Comparison of ENCODE assay signal across 25 cellular contexts in genomic region chr4:152480356-152480755, GRCh38. TPM values are rescaled to one million over a fixed set of nuclear protein-coding genes. Genes with fewer than 3 reads are reported as not detected.
A peak's percentile ranks its signal among the peaks of the same experiment; 100 is the strongest.
DNase-seq lines count a peak whose midpoint lies in the region; ATAC-seq, FAIRE-seq and TF ChIP-seq lines count a peak whose summit lies in the region.
"Had no signal": no experiment of that assay in that cellular context is flagged by ENCODE, and none has a peak within 500 bp of the region (broad histone marks: within the 10 kb centered on the region; RNA-seq: fewer than 3 reads in every experiment).

No MANE protein-coding gene starts in this region.

- no peaks in the 10 kb centered on the region for H3K9me3 ChIP-seq in HepG2 (ENCODE audit: low read length)
- H3K9me3 ChIP-seq: SJCRH30 had no signal

- peaks cover 28% of the 10 kb centered on the region for H3K4me1 Mint-ChIP-seq in chondrocyte (ENCODE audit: low read depth)
- H3K4me1 Mint-ChIP-seq in osteocyte (ENCODE audit: unreplicated experiment), result peaks cover 18% of the 10 kb centered on the region

- TF ChIP-seq CTCF in chondrocyte (IDR thresholded peaks at IDR 0.05) (no peak), HepG2 (CRISPR knock-in tag; IDR thresholded peaks at IDR 0.05) (no peak), osteocyte (IDR thresholded peaks at IDR 0.05) (no peak)

- FAIRE-seq in GM12892 (lab: Jason Lieb, UNC) (peak; percentile 54), HepG2 (lab: Jason Lieb, UNC) (no peak)
- FAIRE-seq: D721Med had no signal

- CTCF ChIA-PET in HepG2 (lab: Yijun Ruan, JAX; ENCODE audit: low intra/inter-chr PET ratio, low total read pairs), result no interaction called here

- no TSS peak for BruUV-seq in HepG2 (replicated peaks; lab: Mats Ljungman, UMichigan)

- TF ChIP-seq RAD21 in HepG2 (CRISPR knock-in tag; IDR thresholded peaks at IDR 0.05), result no peak

- H4K20me1 ChIP-seq in HepG2 (ENCODE audit: insufficient read depth, low read length), result no peaks in the 10 kb centered on the region

- peaks cover 6% of the 10 kb centered on the region for H3K9me3 Mint-ChIP-seq in chondrocyte (ENCODE audit: low read depth)
- no peaks in the 10 kb centered on the region for H3K9me3 Mint-ChIP-seq in osteocyte (ENCODE audit: unreplicated experiment)

- DNase-seq in GM12892 (ENCODE audit: insufficient read length), result no peak
- DNase-seq in chondrocyte (ENCODE audit: low spot score), result no peak
- DNase-seq in HepG2 (ENCODE audit: low spot score), result no peak
- DNase-seq in RKO (ENCODE audit: low spot score), result no peak
- no peak for DNase-seq in Kasumi-1 (lab: John Stamatoyannopoulos, UW)
- DNase-seq in osteocyte (ENCODE audit: extremely low spot score, unreplicated experiment), result no peak
- DNase-seq: CD4-positive, CD25-positive, alpha-beta regulatory T cell; DMS53; GM23248; H7; IMR-90; KG1; MM.1S; NCI-H2029; NCI-H446 treated with DMSO at 0.1 percent for 48 hours; NCI-H526; NCI-H82; NK-92 treated with Interleukin-12 subunit alpha and Interleukin-12 subunit beta, amount 100 ng/mL, for 24 hours; PC-3; SJCRH30 had no signal

- H3K27ac Mint-ChIP-seq in chondrocyte (ENCODE audit: unreplicated experiment) (peak overlapping the region; percentile 41), osteocyte (ENCODE audit: unreplicated experiment) (no peak overlapping the region)
- H3K27ac Mint-ChIP-seq: B cell had no signal

- POLR2A ChIA-PET in HepG2 (lab: Yijun Ruan, JAX), result no interaction called here

- H3K4me3 ChIP-seq in HepG2 (replicated peaks in 1 of 3; ENCODE audit: insufficient read depth in 1 of 3, low read depth in 2 of 3, low read length in 3 of 3), result no peak overlapping the region
- H3K4me3 ChIP-seq: GM23248, SJCRH30 had no signal

- TF ChIP-seq POLR2A in GM12892 (IDR thresholded peaks at IDR 0.05; ENCODE audit: low read depth, low read length) (no peak), HepG2 (IDR thresholded peaks at IDR 0.05; ENCODE audit: insufficient read depth in 1 of 2, low read depth in 2 of 2, low read length in 2 of 2) (no peak)

- H3K27me3 Mint-ChIP-seq in chondrocyte (ENCODE audit: low read depth) (no peaks in the 10 kb centered on the region), osteocyte (ENCODE audit: unreplicated experiment) (no peaks in the 10 kb centered on the region)
- H3K27me3 Mint-ChIP-seq: B cell; CD4-positive, CD25-positive, alpha-beta regulatory T cell had no signal

- no peaks in the 10 kb centered on the region for H3K27me3 ChIP-seq in HepG2 (ENCODE audit: control insufficient read depth in 1 of 2, insufficient read depth in 2 of 2, low read length in 2 of 2)
- H3K27me3 ChIP-seq: SJCRH30 had no signal

- H3K79me2 ChIP-seq in HepG2 (ENCODE audit: insufficient read depth, low read length), result peaks cover 65% of the 10 kb centered on the region

- in situ Hi-C loops in HepG2 (cut with HindIII; ENCODE audit: extremely low pct_ligation_motif_present, low pct_unique_long_range_greater_than_20kb), result no loop called here

- H3K9ac ChIP-seq in HepG2 (ENCODE audit: insufficient read depth, low read depth, low read length), result no peak overlapping the region
- H3K9ac ChIP-seq: GM23248 had no signal

- H2AFZ ChIP-seq in HepG2 (ENCODE audit: low read length), result no peak overlapping the region
- H2AFZ ChIP-seq: GM23248 had no signal

- peaks cover 75% of the 10 kb centered on the region for H3K4me1 ChIP-seq in HepG2 (ENCODE audit: insufficient read depth, low read length)
- H3K4me1 ChIP-seq: SJCRH30 had no signal

- no peak for TF ChIP-seq EP300 in HepG2 (IDR thresholded peaks at IDR 0.05; ENCODE audit: low read depth in 2 of 2, low read length in 2 of 2)
- no peak for TF ChIP-seq EP300 in HepG2 (CRISPR knock-in tag; IDR thresholded peaks at IDR 0.05; ENCODE audit: borderline replicate concordance)

- no peak overlapping the region for H3K4me3 Mint-ChIP-seq in chondrocyte (ENCODE audit: unreplicated experiment)
- H3K4me3 Mint-ChIP-seq in osteocyte (ENCODE audit: unreplicated experiment), result no peak overlapping the region
- H3K4me3 Mint-ChIP-seq: B cell had no signal

- no peak for ATAC-seq in HepG2
- no peak for ATAC-seq in HG02870 (IDR thresholded peaks at IDR 0.05; ENCODE audit: unreplicated experiment)
- ATAC-seq: PC-3, Right ventricle myocardium inferior, SK-N-SH treated with all-trans-retinoic acid at 6 μM for 48 hours had no signal

- no peaks in the 10 kb centered on the region for H3K36me3 ChIP-seq in HepG2 (replicated peaks in 1 of 2; ENCODE audit: control insufficient read depth in 1 of 2, insufficient read depth in 2 of 2, low read length in 2 of 2)
- H3K36me3 ChIP-seq: SJCRH30 had no signal

- no peaks in the 10 kb centered on the region for H3K36me3 Mint-ChIP-seq in chondrocyte (ENCODE audit: low read depth)
- H3K36me3 Mint-ChIP-seq in osteocyte (ENCODE audit: unreplicated experiment), result peaks cover 2% of the 10 kb centered on the region

- intact Hi-C loops in HepG2 (cut with micrococcal nuclease; ENCODE audit: unreplicated experiment), result loop anchor here (10.0 kb wide), 1 partner anchor 54 kb away; the partner anchor contains the start of gene FBXW7

- peak overlapping the region; percentile 11 for H3K27ac ChIP-seq in HepG2 (ENCODE audit: extremely low read length, insufficient read depth, low read length)
- H3K27ac ChIP-seq: GM23248, SJCRH30 had no signal

- 0 out of 2 replicates have a peak overlapping the region, but pooled peaks have one; percentile 8 for H3K4me2 ChIP-seq in HepG2 (ENCODE audit: low read depth, low read length)

TF ChIP-seq in HepG2, 621 proteins besides CTCF, POLR2A, EP300 and RAD21:
- no peak for TF ChIP-seq HOMEZ (CRISPR knock-in tag; IDR thresholded peaks at IDR 0.05; ENCODE audit: low read depth)
- no peak for TF ChIP-seq ZBTB3 (CRISPR knock-in tag; IDR thresholded peaks at IDR 0.05; ENCODE audit: borderline replicate concordance, low read depth)
- TF ChIP-seq NR3C1 (CRISPR knock-in tag; IDR thresholded peaks at IDR 0.05), result no peak

RNA-seq across cellular contexts. Expression of gene FBXW7, which starts 55.5 kb away (rescaled TPM):
- 61.2 TPM for polyA plus RNA-seq in GM12892 (2012; ENCODE audit: missing spikeins)
- 18.0 to 23.3 TPM (median 21.4 TPM) in 3 replicates for total RNA-seq in chondrocyte
- 21.7 and 40.9 TPM in 2 replicates for total RNA-seq in HepG2 (2016; rRNA removed; fragmentation: Illumina TruSeq; extraction: Trizol)
- total RNA-seq in HepG2 (2016; cell fraction: cytosol; rRNA removed; fragmentation: Illumina TruSeq; extraction: Trizol; ENCODE audit: low read depth), result 390 and 448 TPM in 2 replicates
- 20.3 and 39.8 TPM in 2 replicates for total RNA-seq in HepG2 (2016; cell fraction: insoluble cytoplasmic fraction; rRNA removed; fragmentation: Illumina TruSeq; extraction: Trizol)
- total RNA-seq in HepG2 (2016; cell fraction: membrane; rRNA removed; fragmentation: Illumina TruSeq; extraction: Trizol), result 97.2 and 111 TPM in 2 replicates
- 53.9 and 55.5 TPM in 2 replicates for total RNA-seq in HepG2 (2016; cell fraction: nucleus; rRNA removed; fragmentation: Illumina TruSeq; extraction: Trizol)
- polyA plus RNA-seq in HepG2 (2011; rRNA removed), result 5.0 and 5.9 TPM in 2 replicates
- polyA plus RNA-seq in HepG2 (2011; cell fraction: cytosol; rRNA removed), result 2.2 and 4.6 TPM in 2 replicates
- polyA plus RNA-seq in HepG2 (2011; cell fraction: nucleus; rRNA removed), result 9.7 and 13.6 TPM in 2 replicates
- 11.4 and 16.7 TPM in 2 replicates for polyA plus RNA-seq in HepG2 (2012)
- 0.57 and 0.69 TPM in 2 replicates for polyA plus RNA-seq in HepG2 (2016; cell fraction: cytosol; fragmentation: Illumina TruSeq; extraction: Trizol; ENCODE audit: low read depth)
- polyA plus RNA-seq in HepG2 (2016; cell fraction: insoluble cytoplasmic fraction; fragmentation: Illumina TruSeq; extraction: Trizol; ENCODE audit: low read depth), result 7.5 and 10.8 TPM in 2 replicates
- 1.5 TPM in 2 replicates for polyA plus RNA-seq in HepG2 (2016; cell fraction: membrane; fragmentation: Illumina TruSeq; extraction: Trizol; ENCODE audit: low read depth)
- 24.1 and 28.3 TPM in 2 replicates for polyA plus RNA-seq in HepG2 (2016; cell fraction: nucleus; fragmentation: Illumina TruSeq; extraction: Trizol; ENCODE audit: insufficient read depth, low read depth)
- polyA minus RNA-seq in HepG2 (2011; rRNA and poly(A)+ RNA removed; ENCODE audit: low replicate concordance), result 8.0 and 9.7 TPM in 2 replicates
- polyA minus RNA-seq in HepG2 (2011; cell fraction: cytosol; rRNA and poly(A)+ RNA removed), result 8.8 and 18.1 TPM in 2 replicates
- 85.0 and 102 TPM in 2 replicates for polyA minus RNA-seq in HepG2 (2011; cell fraction: nucleus; rRNA and poly(A)+ RNA removed)
- total RNA-seq in osteocyte, result 21.0 and 21.5 TPM in 2 replicates
